In the genomic region with DNA sequence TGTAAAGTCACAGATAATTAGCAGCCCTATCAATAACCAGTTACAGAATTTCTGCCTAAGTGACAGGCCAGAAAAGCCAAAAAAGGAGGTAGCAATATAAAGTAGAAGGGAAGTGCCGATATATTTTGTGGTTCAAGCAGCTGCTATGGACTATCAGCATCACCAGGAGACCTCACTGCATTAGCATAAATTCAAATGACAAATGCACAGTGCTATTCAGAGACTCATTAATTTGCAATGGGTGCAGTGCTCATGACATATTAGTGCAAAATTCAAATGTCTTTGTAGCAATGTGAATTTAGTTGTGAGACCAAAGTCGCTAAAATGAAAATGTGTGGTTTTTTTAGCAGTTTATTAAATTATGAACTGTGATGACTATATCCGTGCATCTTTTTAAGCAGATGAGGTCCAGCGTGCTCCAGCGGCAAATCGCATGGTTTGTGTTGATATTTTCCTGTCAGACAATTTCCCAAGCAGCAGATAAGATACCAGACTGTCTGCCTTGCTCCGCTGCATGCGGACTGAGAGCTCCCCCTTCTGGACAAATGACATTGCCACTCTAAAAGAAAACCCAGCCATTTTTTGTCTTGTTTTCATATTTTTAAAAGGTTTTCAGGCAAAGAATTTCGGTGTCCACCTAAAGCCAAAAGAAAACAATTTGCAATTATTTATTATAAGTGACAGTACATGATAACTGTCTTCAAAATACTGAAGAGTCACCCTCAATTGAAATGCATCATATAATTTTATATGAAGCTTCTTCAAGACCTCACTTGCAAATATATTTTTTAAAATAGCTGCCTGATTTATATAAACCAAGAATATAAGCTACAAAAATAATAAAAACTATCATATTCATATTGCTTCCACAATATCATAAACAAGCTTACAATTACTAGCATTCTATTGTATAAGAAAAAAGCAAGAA, we compare ENCODE assay signal across 8 cellular contexts.
DNase-seq lines count a peak whose midpoint lies in the region; ATAC-seq and TF ChIP-seq lines count a peak whose summit lies in the region.

No MANE protein-coding gene starts in this region.

- intact Hi-C loops in left cardiac atrium (cut with DNase I) = loop anchor here (2.0 to 10.0 kb wide), 2 partner anchors 1534 to 1540 kb away; no protein-coding TSS in a partner anchor

- H3K27ac ChIP-seq in RWPE2 (ENCODE audit: poor library complexity, severe bottlenecking) = no peak overlapping the region

- TF ChIP-seq CTCF in LNCaP clone FGC (IDR thresholded peaks at IDR 0.05; ENCODE audit: control insufficient read depth, extremely low read depth, insufficient read depth) (peak; percentile 90), RWPE2 (IDR thresholded peaks at IDR 0.05; ENCODE audit: poor library complexity, severe bottlenecking) (peak; percentile 99)

- no peak overlapping the region for H3K4me3 ChIP-seq in LNCaP clone FGC (ENCODE audit: low read depth, low read length)
- no peak overlapping the region for H3K4me3 ChIP-seq in RWPE2 (ENCODE audit: severe bottlenecking)
- no peak overlapping the region for H3K4me3 ChIP-seq in adipocyte (ENCODE audit: low read length)

- H3K36me3 ChIP-seq in RWPE2 (ENCODE audit: low read depth) (no peaks in the 10 kb centered on the region), adipocyte (ENCODE audit: control insufficient read depth, insufficient read depth, low read length, severe bottlenecking) (no peaks in the 10 kb centered on the region)

- H3K27me3 ChIP-seq in RWPE2 (ENCODE audit: insufficient read depth, poor library complexity, severe bottlenecking) (no peaks in the 10 kb centered on the region), adipocyte (replicated peaks; ENCODE audit: control insufficient read depth, insufficient read depth, low read length) (no peaks in the 10 kb centered on the region)

- DNase-seq in D341Med (ENCODE audit: low spot score) (peak; percentile 69), LNCaP clone FGC (ENCODE audit: low read depth) (peak; percentile 23), RWPE2 (ENCODE audit: low spot score) (no peak), adipocyte (ENCODE audit: low read depth) (peak; percentile 90), left cardiac atrium (peak; percentile 61), putamen (ENCODE audit: low spot score) (peak; percentile 67), GOT3 (lab: John Stamatoyannopoulos, UW) (no peak)

- H3K4me1 ChIP-seq in RWPE2 (ENCODE audit: insufficient read depth, poor library complexity, severe bottlenecking) (no peaks in the 10 kb centered on the region), adipocyte (ENCODE audit: control insufficient read depth, insufficient read depth, low read length) (no peaks in the 10 kb centered on the region)

- H3K9me3 ChIP-seq in RWPE2 (ENCODE audit: severe bottlenecking) (no peaks in the 10 kb centered on the region), adipocyte (ENCODE audit: control insufficient read depth, low read length) (no peaks in the 10 kb centered on the region)

- H3K9ac ChIP-seq in adipocyte (ENCODE audit: low read length) = no peak overlapping the region

- ATAC-seq in GM21447 (IDR thresholded peaks at IDR 0.05; ENCODE audit: unreplicated experiment) (peak; percentile 66), RWPE2 (ENCODE audit: low read depth) (peak; percentile 80), left cardiac atrium (peak; percentile 63 to 84)

Comparison
In these comparisons a context has a peak if more than half of its experiments do, and no peak if none do; other contexts are left out.
1. DNase-seq: peak in D341Med (single experiment), LNCaP clone FGC (single experiment), adipocyte (single experiment), left cardiac atrium (single experiment) and putamen (single experiment); none in RWPE2 (single experiment) and GOT3 (single experiment).
2. Peak in every context shown above with its lines, with median percentiles within 50 percentile points of each other: ATAC-seq.